Comparison of ENCODE assay signal across 10 cellular contexts in genomic region chr1:227316456-227316855, GRCh38. TPM values are rescaled to one million over a fixed set of nuclear protein-coding genes. Genes with fewer than 3 reads are reported as not detected.
DNase-seq lines count a peak whose midpoint lies in the region; ATAC-seq, FAIRE-seq and TF ChIP-seq lines count a peak whose summit lies in the region.
"Had no signal": no experiment of that assay in that cellular context is flagged by ENCODE, and none has a peak within 500 bp of the region (broad histone marks: within the 10 kb centered on the region; RNA-seq: fewer than 3 reads in every experiment).

No MANE protein-coding gene starts in this region.

- no peak overlapping the region for H3K27ac Mint-ChIP-seq in T-helper 1 cell treated with Interleukin-12 subunit alpha and Interleukin-12 subunit beta and Interleukin-4 antibody, amounts not matched to agents 30 μg/mL and 1 μg/mL, for 36 hours

- BruUV-seq in HepG2 (replicated peaks; lab: Mats Ljungman, UMichigan) = no TSS peak

- intact Hi-C loops in HepG2 (cut with micrococcal nuclease; ENCODE audit: unreplicated experiment) = loop anchor here (2.0 to 10.0 kb wide), 3 partner anchors 82 to 152 kb away; no protein-coding TSS in a partner anchor

- no peaks in the 10 kb centered on the region for H3K36me3 Mint-ChIP-seq in T-helper 1 cell treated with Interleukin-12 subunit alpha and Interleukin-12 subunit beta and Interleukin-4 antibody, amounts not matched to agents 30 μg/mL and 1 μg/mL, for 36 hours (ENCODE audit: low read depth)

- no peaks in the 10 kb centered on the region for H3K9me3 Mint-ChIP-seq in T-helper 1 cell treated with Interleukin-12 subunit alpha and Interleukin-12 subunit beta and Interleukin-4 antibody, amounts not matched to agents 30 μg/mL and 1 μg/mL, for 36 hours

- FAIRE-seq in HepG2 (lab: Jason Lieb, UNC) = no peak

- H3K4me3 ChIP-seq in HepG2 (replicated peaks in 1 of 3; ENCODE audit: insufficient read depth in 1 of 3, low read depth in 2 of 3, low read length in 3 of 3) (peak overlapping the region; percentile 89 to 96 (median 91)), thoracic aorta (peak overlapping the region; percentile 76)

- H2AFZ ChIP-seq in HepG2 (ENCODE audit: low read length) = no peak overlapping the region

- H3K36me3 ChIP-seq in HepG2 (replicated peaks in 1 of 2; ENCODE audit: control insufficient read depth in 1 of 2, insufficient read depth in 2 of 2, low read length in 2 of 2) (no peaks in the 10 kb centered on the region), thoracic aorta (no peaks in the 10 kb centered on the region)

- ATAC-seq in HepG2 = no peak
- ATAC-seq in thoracic aorta (ENCODE audit: insufficient number of reproducible peaks, low FRiP score, low read depth) = no peak
- no peak for ATAC-seq in esophagus mucosa

- H3K27ac ChIP-seq in angular gyrus (ENCODE audit: low read depth, low read length) (peak overlapping the region; percentile 45), HepG2 (ENCODE audit: extremely low read length, insufficient read depth, low read length) (peak overlapping the region; percentile 6), thoracic aorta (no peak overlapping the region)
- H3K27ac ChIP-seq: C4-2B had no signal

- peaks cover 6% of the 10 kb centered on the region for H3K4me1 Mint-ChIP-seq in T-helper 1 cell treated with Interleukin-12 subunit alpha and Interleukin-12 subunit beta and Interleukin-4 antibody, amounts not matched to agents 30 μg/mL and 1 μg/mL, for 36 hours (ENCODE audit: low read depth)

- in situ Hi-C loops in HepG2 (cut with HindIII; ENCODE audit: extremely low pct_ligation_motif_present, low pct_unique_long_range_greater_than_20kb) = loop anchor here (5.0 kb wide), 1 partner anchor 121 kb away; no protein-coding TSS in a partner anchor

- POLR2A ChIA-PET in HepG2 (lab: Yijun Ruan, JAX) = no interaction called here

- TF ChIP-seq POLR2A in HepG2 (IDR thresholded peaks at IDR 0.05; ENCODE audit: insufficient read depth in 1 of 2, low read depth in 2 of 2, low read length in 2 of 2) = no peak

- H3K9ac ChIP-seq in HepG2 (ENCODE audit: insufficient read depth, low read depth, low read length) = peak overlapping the region; percentile 83

- H3K4me2 ChIP-seq in HepG2 (ENCODE audit: low read depth, low read length) = peak overlapping the region; percentile 72

- CTCF ChIA-PET in HepG2 (lab: Yijun Ruan, JAX; ENCODE audit: low intra/inter-chr PET ratio, low total read pairs) = no interaction called here

- TF ChIP-seq CTCF in HepG2 (CRISPR knock-in tag; IDR thresholded peaks at IDR 0.05) (no peak), thoracic aorta (IDR thresholded peaks at IDR 0.05) (no peak), GM20000 (IDR thresholded peaks at IDR 0.05; ENCODE audit: extremely low read depth, missing control alignments) (no peak)

- peaks cover 62% of the 10 kb centered on the region for H3K79me2 ChIP-seq in HepG2 (ENCODE audit: insufficient read depth, low read length)

- H3K9me3 ChIP-seq in HepG2 (ENCODE audit: low read length) = no peaks in the 10 kb centered on the region
- no peaks in the 10 kb centered on the region for H3K9me3 ChIP-seq in thoracic aorta

- H4K20me1 ChIP-seq in HepG2 (ENCODE audit: insufficient read depth, low read length) = peaks cover 16% of the 10 kb centered on the region

- H3K27me3 Mint-ChIP-seq in T-helper 1 cell treated with Interleukin-12 subunit alpha and Interleukin-12 subunit beta and Interleukin-4 antibody, amounts not matched to agents 30 μg/mL and 1 μg/mL, for 36 hours (ENCODE audit: low read depth) = peaks cover 62% of the 10 kb centered on the region

- no peak for TF ChIP-seq RAD21 in HepG2 (CRISPR knock-in tag; IDR thresholded peaks at IDR 0.05)

- TF ChIP-seq EP300 in HepG2 (IDR thresholded peaks at IDR 0.05; ENCODE audit: low read depth in 2 of 2, low read length in 2 of 2) (no peak), HepG2 (CRISPR knock-in tag; IDR thresholded peaks at IDR 0.05; ENCODE audit: borderline replicate concordance) (no peak)

- peak overlapping the region; percentile 9 for H3K4me3 Mint-ChIP-seq in T-helper 1 cell treated with Interleukin-12 subunit alpha and Interleukin-12 subunit beta and Interleukin-4 antibody, amounts not matched to agents 30 μg/mL and 1 μg/mL, for 36 hours

- no peak for DNase-seq in T-helper 1 cell
- no peak for DNase-seq in HepG2 (ENCODE audit: low spot score)
- DNase-seq in thoracic aorta (ENCODE audit: low spot score) = no peak
- DNase-seq in GM20000 (ENCODE audit: low spot score) = no peak
- DNase-seq in iPS-NIHi11 (ENCODE audit: low spot score) = no peak
- DNase-seq: NCI-H1417 treated with DMSO at 0.1 percent for 48 hours had no signal

- peaks cover 9% of the 10 kb centered on the region for H3K4me1 ChIP-seq in HepG2 (ENCODE audit: insufficient read depth, low read length)
- H3K4me1 ChIP-seq in thoracic aorta (ENCODE audit: control insufficient read depth in 1 of 2, low read depth in 2 of 2) = peaks cover 0 to 30% of the 10 kb centered on the region in 2 donors

- H3K27me3 ChIP-seq in HepG2 (ENCODE audit: control insufficient read depth in 1 of 2, insufficient read depth in 2 of 2, low read length in 2 of 2) (peaks cover 0 to 13% of the 10 kb centered on the region in 2 experiments; a peak in 3 of 5 replicates), thoracic aorta (replicated peaks; ENCODE audit: insufficient read depth) (no peaks in the 10 kb centered on the region)

TF ChIP-seq in HepG2, 621 proteins besides CTCF, POLR2A, EP300 and RAD21:
- TF ChIP-seq ZNF260 (CRISPR knock-in tag; IDR thresholded peaks at IDR 0.05; ENCODE audit: borderline replicate concordance, low read depth) (peak; percentile 98), IRF1 (CRISPR knock-in tag; IDR thresholded peaks at IDR 0.05; ENCODE audit: low read depth) (no peak), SIN3A (IDR thresholded peaks at IDR 0.05; ENCODE audit: borderline replicate concordance, low read depth, low read length) (0 out of 2 replicates have a peak, but pooled peaks have one; percentile 4)
TF ChIP-seq in HepG2: peak in this region for 2.

RNA-seq across cellular contexts. Expression of gene CDC42BPA, which starts 1.8 kb away (rescaled TPM):
- total RNA-seq in HepG2 (2016; rRNA removed; fragmentation: Illumina TruSeq; extraction: Trizol) (15.4 and 16.0 TPM in 2 replicates), thoracic aorta (10 to 100 TPM; 62.4 to 89.7 TPM), esophagus mucosa (11.1 TPM)
- 14.9 and 18.1 TPM in 2 replicates for total RNA-seq in HepG2 (2016; cell fraction: cytosol; rRNA removed; fragmentation: Illumina TruSeq; extraction: Trizol; ENCODE audit: low read depth)
- 13.8 and 15.4 TPM in 2 replicates for total RNA-seq in HepG2 (2016; cell fraction: insoluble cytoplasmic fraction; rRNA removed; fragmentation: Illumina TruSeq; extraction: Trizol)
- 11.4 and 14.7 TPM in 2 replicates for total RNA-seq in HepG2 (2016; cell fraction: membrane; rRNA removed; fragmentation: Illumina TruSeq; extraction: Trizol)
- total RNA-seq in HepG2 (2016; cell fraction: nucleus; rRNA removed; fragmentation: Illumina TruSeq; extraction: Trizol) = 31.5 and 36.1 TPM in 2 replicates
- polyA plus RNA-seq in HepG2 (2011; rRNA removed) = 6.5 and 7.4 TPM in 2 replicates
- 3.2 and 5.4 TPM in 2 replicates for polyA plus RNA-seq in HepG2 (2011; cell fraction: cytosol; rRNA removed)
- polyA plus RNA-seq in HepG2 (2011; cell fraction: nucleus; rRNA removed) = 7.2 and 9.9 TPM in 2 replicates
- polyA plus RNA-seq in HepG2 (2012) = 9.5 and 12.2 TPM in 2 replicates
- 0.61 and 0.69 TPM in 2 replicates for polyA plus RNA-seq in HepG2 (2016; cell fraction: cytosol; fragmentation: Illumina TruSeq; extraction: Trizol; ENCODE audit: low read depth)
- 7.5 and 8.2 TPM in 2 replicates for polyA plus RNA-seq in HepG2 (2016; cell fraction: insoluble cytoplasmic fraction; fragmentation: Illumina TruSeq; extraction: Trizol; ENCODE audit: low read depth)
- polyA plus RNA-seq in HepG2 (2016; cell fraction: membrane; fragmentation: Illumina TruSeq; extraction: Trizol; ENCODE audit: low read depth) = 1.8 and 2.2 TPM in 2 replicates
- polyA plus RNA-seq in HepG2 (2016; cell fraction: nucleus; fragmentation: Illumina TruSeq; extraction: Trizol; ENCODE audit: insufficient read depth, low read depth) = 8.1 and 9.4 TPM in 2 replicates
- polyA minus RNA-seq in HepG2 (2011; rRNA and poly(A)+ RNA removed; ENCODE audit: low replicate concordance) = 17.7 and 19.2 TPM in 2 replicates
- polyA minus RNA-seq in HepG2 (2011; cell fraction: cytosol; rRNA and poly(A)+ RNA removed) = 12.0 and 17.0 TPM in 2 replicates
- 119 and 124 TPM in 2 replicates for polyA minus RNA-seq in HepG2 (2011; cell fraction: nucleus; rRNA and poly(A)+ RNA removed)

Comparison
In these comparisons a context has a peak if more than half of its experiments do, and no peak if none do; other contexts are left out.
1. H3K27ac ChIP-seq: peak in angular gyrus (single experiment) and HepG2 (single experiment); none in thoracic aorta (0 of 2).